In the genomic region with DNA sequence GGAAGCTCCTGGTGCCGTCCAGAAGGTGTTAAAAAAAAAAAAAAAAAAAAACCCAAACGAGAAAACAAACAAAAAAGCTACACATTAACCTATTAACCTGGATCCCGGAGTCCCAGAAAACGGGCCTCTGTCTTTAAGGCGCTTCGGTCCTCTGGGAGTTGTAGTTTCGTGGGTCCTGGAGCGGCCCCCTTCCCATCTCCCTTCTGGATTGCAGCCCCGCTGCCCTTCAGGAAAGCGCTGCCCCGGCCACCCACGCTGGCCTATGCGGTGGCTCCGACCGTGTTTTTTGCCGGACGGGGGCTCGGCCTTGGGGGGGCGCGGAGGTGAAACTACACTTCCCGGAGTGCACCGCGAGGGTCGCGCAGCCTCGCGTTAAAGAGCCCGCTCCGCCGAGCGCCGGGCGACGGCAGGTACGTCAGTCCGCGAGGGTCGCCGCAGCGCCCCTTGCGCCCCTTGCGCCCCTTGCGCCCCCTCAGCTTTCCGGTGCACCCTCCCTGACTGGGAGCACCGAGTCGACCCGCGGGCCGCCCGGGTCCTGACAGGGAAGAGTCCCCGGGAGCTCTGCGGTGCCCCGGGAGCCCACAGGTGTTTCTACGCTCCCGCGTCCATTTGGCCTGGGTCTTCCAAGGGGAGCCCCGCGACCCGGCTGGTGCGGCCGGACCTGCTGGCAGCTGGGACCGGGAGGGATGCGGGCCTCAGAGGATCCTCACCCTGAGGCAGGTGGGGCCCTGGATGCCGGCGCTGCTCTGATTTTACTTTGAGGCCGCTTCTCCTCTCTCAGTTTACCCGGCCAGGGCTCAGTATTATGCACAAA, we compare ENCODE assay signal across 8 cellular contexts. TPM values are rescaled to one million over a fixed set of nuclear protein-coding genes. Genes with fewer than 3 reads are reported as not detected.
DNase-seq lines count a peak whose midpoint lies in the region; ATAC-seq and TF ChIP-seq lines count a peak whose summit lies in the region.

A gene (plus strand): TSS at position 375 of the 814 bp plus-strand sequence. CDS start 8,596 bp downstream, outside the sequence.

- H3K4me1 ChIP-seq in OCI-LY1 (ENCODE audit: insufficient read depth, low read length, severe bottlenecking), result peaks cover 19% of the 10 kb centered on the region
- H3K4me1 ChIP-seq in naive thymus-derived CD4-positive, alpha-beta T cell (ENCODE audit: control insufficient read depth in 2 of 2, insufficient read depth in 2 of 2, low read length in 2 of 2), result peaks cover 8 to 12% of the 10 kb centered on the region in 2 donors

- DNase-seq in CD14-positive monocyte (ENCODE audit: low spot score) (no peak), GM19240 (ENCODE audit: insufficient read length, low spot score) (peak; percentile 93), fibroblast of gingiva (ENCODE audit: low read depth) (peak; percentile 42)
- peak; percentile 84 to 85 for DNase-seq in activated T-cell treated with anti-CD3 and anti-CD28 coated beads, Interleukin-2, amount 50 U/mL, for 48 hours
- peak; percentile 63 to 88 (median 84) for DNase-seq in naive thymus-derived CD4-positive, alpha-beta T cell
- DNase-seq in stimulated activated naive B cell treated with anti-CD40 and anti-IgM and Interleukin-4, amounts not matched to agents 10 μg/mL and 1 μg/mL and 100 μg/mL, for 72 hours, result peak; percentile 66

- H3K27ac ChIP-seq in OCI-LY1 (ENCODE audit: low read depth, low read length, poor library complexity, severe bottlenecking), result peak within 1 kb of the TSS; percentile 63
- peak within 1 kb of the TSS; percentile 99 for H3K27ac ChIP-seq in naive thymus-derived CD4-positive, alpha-beta T cell (ENCODE audit: low read depth, low read length)

- no peaks in the 10 kb centered on the region for H3K9me3 ChIP-seq in OCI-LY1 (ENCODE audit: low read length)
- no peaks in the 10 kb centered on the region for H3K9me3 ChIP-seq in naive thymus-derived CD4-positive, alpha-beta T cell (ENCODE audit: control insufficient read depth in 2 of 3, low read length in 3 of 3)

- H4K20me1 ChIP-seq in OCI-LY1 (ENCODE audit: insufficient read depth, low read length), result no peaks in the 10 kb centered on the region

- H3K4me2 ChIP-seq in OCI-LY1 (ENCODE audit: low read length), result peak within 1 kb of the TSS; percentile 83

- peak within 1 kb of the TSS; percentile 80 to 90 for H3K4me3 Mint-ChIP-seq in CD14-positive monocyte
- peak within 1 kb of the TSS; percentile 90 to 95 (median 93) for H3K4me3 Mint-ChIP-seq in naive thymus-derived CD4-positive, alpha-beta T cell
- peak within 1 kb of the TSS; percentile 90 to 98 for H3K4me3 Mint-ChIP-seq in stimulated activated naive B cell treated with anti-CD40 and anti-IgM and Interleukin-4, amounts not matched to agents 10 μg/mL and 1 μg/mL and 100 μg/mL, for 72 hours

- intact Hi-C loops in CD14-positive monocyte (cut with micrococcal nuclease), result loop anchor here (5.0 to 10.0 kb wide), 3 partner anchors 57 to 72 kb away; a partner anchor contains a TSS
- intact Hi-C loops in naive thymus-derived CD4-positive, alpha-beta T cell (cut with micrococcal nuclease), result loop anchor here (1.0 to 5.0 kb wide), 9 partner anchors 15 to 348 kb away; a partner anchor contains a TSS

- H2AFZ ChIP-seq in OCI-LY1 (ENCODE audit: low read length), result peak within 1 kb of the TSS; percentile 81

- CTCF ChIA-PET in naive thymus-derived CD4-positive, alpha-beta T cell (lab: Charles Lee), result interaction anchor here (0.8 to 1.6 kb wide), 5 partner anchors 8 to 74 kb away, joined by 4 to 7 read pairs (median 5); no protein-coding TSS in a partner anchor

- TF ChIP-seq CTCF in CD14-positive monocyte (IDR thresholded peaks at IDR 0.05), result no peak
- TF ChIP-seq CTCF in OCI-LY1 (IDR thresholded peaks at IDR 0.05; ENCODE audit: low read length), result peak; percentile 45; the same call in 1 of the 2 replicates

- H3K36me3 Mint-ChIP-seq in CD14-positive monocyte, result no peaks in the 10 kb centered on the region
- H3K36me3 Mint-ChIP-seq in naive thymus-derived CD4-positive, alpha-beta T cell, result peaks cover 0 to under 1% (median 0%) of the 10 kb centered on the region in 5 donors
- H3K36me3 Mint-ChIP-seq in stimulated activated naive B cell treated with anti-CD40 and anti-IgM and Interleukin-4, amounts not matched to agents 10 μg/mL and 1 μg/mL and 100 μg/mL, for 72 hours, result peaks cover 0 to 2% of the 10 kb centered on the region in 2 donors

- POLR2A ChIA-PET in naive thymus-derived CD4-positive, alpha-beta T cell (lab: Charles Lee), result interaction anchor here (0.6 to 3.4 kb wide), 16 partner anchors 9 to 165 kb away, joined by 3 to 30 read pairs (median 4); a partner anchor contains a TSS

- peaks cover 3% of the 10 kb centered on the region; the same call in 1 of the 2 replicates for H3F3A ChIP-seq in OCI-LY1 (ENCODE audit: insufficient read depth, low read length)

- peak; percentile 82 for ATAC-seq in HG03442 (IDR thresholded peaks at IDR 0.05; ENCODE audit: unreplicated experiment)
- ATAC-seq in naive thymus-derived CD4-positive, alpha-beta T cell, result peak; percentile 94
- ATAC-seq in stimulated activated naive B cell treated with anti-CD40 and anti-IgM and Interleukin-4, amounts not matched to agents 10 μg/mL and 1 μg/mL and 100 μg/mL, for 72 hours (replicated peaks), result peak; percentile 95 to 96

- H3K9me3 Mint-ChIP-seq in CD14-positive monocyte, result no peaks in the 10 kb centered on the region
- H3K9me3 Mint-ChIP-seq in naive thymus-derived CD4-positive, alpha-beta T cell, result no peaks in the 10 kb centered on the region
- H3K9me3 Mint-ChIP-seq in stimulated activated naive B cell treated with anti-CD40 and anti-IgM and Interleukin-4, amounts not matched to agents 10 μg/mL and 1 μg/mL and 100 μg/mL, for 72 hours, result no peaks in the 10 kb centered on the region

- peak within 1 kb of the TSS; percentile 82 for H3K9ac ChIP-seq in OCI-LY1 (ENCODE audit: low read length)

- peaks cover 24% of the 10 kb centered on the region for H3K4me1 Mint-ChIP-seq in CD14-positive monocyte
- H3K4me1 Mint-ChIP-seq in naive thymus-derived CD4-positive, alpha-beta T cell, result peaks cover 6 to 45% (median 37%) of the 10 kb centered on the region in 7 donors
- H3K4me1 Mint-ChIP-seq in stimulated activated naive B cell treated with anti-CD40 and anti-IgM and Interleukin-4, amounts not matched to agents 10 μg/mL and 1 μg/mL and 100 μg/mL, for 72 hours, result peaks cover 4 to 12% of the 10 kb centered on the region in 2 donors

- no peaks in the 10 kb centered on the region for H3K27me3 ChIP-seq in OCI-LY1 (ENCODE audit: insufficient read depth, low read length)
- no peaks in the 10 kb centered on the region for H3K27me3 ChIP-seq in naive thymus-derived CD4-positive, alpha-beta T cell (ENCODE audit: control insufficient read depth in 2 of 2, insufficient read depth in 2 of 2, low read length in 2 of 2)

- H3K27ac Mint-ChIP-seq in CD14-positive monocyte, result peak within 1 kb of the TSS; percentile 85 to 98 (median 94)
- peak within 1 kb of the TSS; percentile 81 to 95 (median 89) for H3K27ac Mint-ChIP-seq in naive thymus-derived CD4-positive, alpha-beta T cell
- H3K27ac Mint-ChIP-seq in stimulated activated naive B cell treated with anti-CD40 and anti-IgM and Interleukin-4, amounts not matched to agents 10 μg/mL and 1 μg/mL and 100 μg/mL, for 72 hours, result peak within 1 kb of the TSS; percentile 99

- H3K79me2 ChIP-seq in OCI-LY1 (ENCODE audit: insufficient read depth, low read length), result no peaks in the 10 kb centered on the region

- no peaks in the 10 kb centered on the region for H3K36me3 ChIP-seq in OCI-LY1 (ENCODE audit: insufficient read depth, low read length)
- peaks cover 0 to 9% (median 0%) of the 10 kb centered on the region in 3 experiments for H3K36me3 ChIP-seq in naive thymus-derived CD4-positive, alpha-beta T cell (ENCODE audit: control insufficient read depth in 2 of 3, insufficient read depth in 3 of 3, low read length in 3 of 3)

- peaks cover 7 to 25% (median 12%) of the 10 kb centered on the region in 3 donors for H3K27me3 Mint-ChIP-seq in CD14-positive monocyte (ENCODE audit: low read depth in 3 of 3)
- peaks cover 0 to 3% (median 0%) of the 10 kb centered on the region in 5 donors for H3K27me3 Mint-ChIP-seq in naive thymus-derived CD4-positive, alpha-beta T cell
- H3K27me3 Mint-ChIP-seq in stimulated activated naive B cell treated with anti-CD40 and anti-IgM and Interleukin-4, amounts not matched to agents 10 μg/mL and 1 μg/mL and 100 μg/mL, for 72 hours, result no peaks in the 10 kb centered on the region

- no peaks in the 10 kb centered on the region for H3K9me2 ChIP-seq in OCI-LY1 (ENCODE audit: low read depth, low read length)

- peak within 1 kb of the TSS; percentile 79 for H3K4me3 ChIP-seq in OCI-LY1 (ENCODE audit: low read depth, low read length, poor library complexity, severe bottlenecking)
- peak within 1 kb of the TSS; percentile 82 for H3K4me3 ChIP-seq in naive thymus-derived CD4-positive, alpha-beta T cell (ENCODE audit: low read length)

RNA-seq across cellular contexts. Expression of the gene that starts here (rescaled TPM):
- polyA plus RNA-seq in CD14-positive monocyte, result 1 to 10 TPM; 4.2 to 6.4 TPM
- 10 to 100 TPM; 23.7 to 45.2 (median 36.7) TPM for total RNA-seq in naive thymus-derived CD4-positive, alpha-beta T cell
- polyA plus RNA-seq in naive thymus-derived CD4-positive, alpha-beta T cell, result 10 to 100 TPM in 1 of 2 donors, 1 to 10 TPM in 1; 7.5 to 10.3 TPM
